Comparison of ENCODE assay signal across 27 cellular contexts in the genomic region with DNA sequence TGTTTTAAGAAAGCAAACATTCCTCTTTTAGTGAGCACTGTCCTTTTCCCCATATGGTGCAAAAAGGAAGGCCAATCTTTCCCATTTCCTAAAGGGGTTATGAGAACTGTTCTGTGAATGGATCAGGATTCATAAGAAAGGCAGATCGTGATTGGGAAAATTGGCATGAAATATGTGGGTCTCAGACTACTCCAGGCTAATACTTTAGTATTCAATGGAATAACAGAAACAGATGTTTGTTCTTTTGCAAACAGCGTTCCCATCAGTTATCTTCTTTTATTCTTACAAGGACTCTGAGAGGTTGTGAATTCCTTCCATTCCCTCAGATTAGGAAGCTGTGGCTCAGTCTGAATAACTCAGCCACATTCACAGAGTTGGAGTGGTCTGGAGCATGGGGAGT. TPM values are rescaled to one million over a fixed set of nuclear protein-coding genes. Genes with fewer than 3 reads are reported as not detected.
"Had no signal": no experiment of that assay in that cellular context is flagged by ENCODE, and none has a peak within 500 bp of the region (broad histone marks: within the 10 kb centered on the region; RNA-seq: fewer than 3 reads in every experiment).

No MANE protein-coding gene starts in this region.

- DNase-seq: activated CD4-positive, alpha-beta T cell treated with anti-CD3 and anti-CD28 coated beads, Interleukin-2, amount 10 ng/mL, durations not matched to agents 7 days and 5 days; activated CD4-positive, CD25-positive, alpha-beta regulatory T cell treated with anti-CD3 and anti-CD28 coated beads, Interleukin-2, amount 50 U/mL, for 72 hours; activated CD8-positive, alpha-beta memory T cell treated with anti-CD3 and anti-CD28 coated beads, Interleukin-2, amount 10 ng/mL, durations not matched to agents 7 days and 5 days; activated CD8-positive, alpha-beta T cell treated with anti-CD3 and anti-CD28 coated beads for 36 hours; activated gamma-delta T cell treated with Interleukin-2 at 50 U/mL for 16 hours; activated T-cell treated with anti-CD3 and anti-CD28 coated beads for 4 hours; amniotic stem cell; colonic mucosa; dorsolateral prefrontal cortex; effector memory CD8-positive, alpha-beta T cell; esophagus squamous epithelium; foreskin melanocyte; glutamatergic neuron; hypothalamus; left ventricle myocardium superior; mammary epithelial cell; midbrain; natural killer cell; ovary; stimulated activated CD4-positive, alpha-beta T cell treated with anti-CD3 and anti-CD28 coated beads, Interleukin-12 subunit alpha, Interleukin-12 subunit beta, amount 100 ng/mL, for 4 hours; substantia nigra; T-cell; thyroid gland; WERI-Rb-1 had no signal

- H3K4me3 ChIP-seq: breast epithelium, colonic mucosa, dorsolateral prefrontal cortex, esophagus squamous epithelium, ovary, prostate gland, thyroid gland had no signal

- H3K36me3 ChIP-seq: breast epithelium, colonic mucosa, esophagus squamous epithelium, ovary, prostate gland, thyroid gland, WERI-Rb-1 had no signal

- H3K27me3 ChIP-seq: breast epithelium, colonic mucosa, esophagus squamous epithelium, ovary, thyroid gland had no signal

- ATAC-seq: activated CD8-positive, alpha-beta memory T cell treated with anti-CD3 and anti-CD28 coated beads, Interleukin-2, amount 10 ng/mL, durations not matched to agents 7 days and 5 days; activated CD8-positive, alpha-beta T cell treated with anti-CD3 and anti-CD28 coated beads for 36 hours; effector memory CD8-positive, alpha-beta T cell; left ventricle myocardium superior; natural killer cell; T-cell had no signal

- H3K27ac ChIP-seq: colonic mucosa, dorsolateral prefrontal cortex, esophagus squamous epithelium, ovary, prostate gland, thyroid gland, WERI-Rb-1 had no signal

- H3K9me3 ChIP-seq: breast epithelium, colonic mucosa, esophagus squamous epithelium, ovary, prostate gland, thyroid gland had no signal

- H3K4me1 ChIP-seq: breast epithelium, colonic mucosa, esophagus squamous epithelium, prostate gland, thyroid gland had no signal

RNA-seq across cellular contexts. Expression of gene TRPM1, which starts 58.8 kb away (rescaled TPM):
- total RNA-seq: activated CD4-positive, alpha-beta T cell treated with anti-CD3 and anti-CD28 coated beads, Interleukin-2, amount 10 ng/mL, durations not matched to agents 7 days and 5 days; activated CD8-positive, alpha-beta T cell treated with anti-CD3 and anti-CD28 coated beads for 36 hours; breast epithelium; colonic mucosa; esophagus squamous epithelium; left ventricle myocardium superior; mammary epithelial cell; natural killer cell; ovary; T-cell; thyroid gland; ureter had no signal
- polyA plus RNA-seq: mammary epithelial cell had no signal
